In genomic region chr3:149609595-149609994, GRCh38 we compare ENCODE assay signal across 9 cellular contexts. TPM values are rescaled to one million over a fixed set of nuclear protein-coding genes. Genes with fewer than 3 reads are reported as not detected.
DNase-seq lines count a peak whose midpoint lies in the region; ATAC-seq, FAIRE-seq and TF ChIP-seq lines count a peak whose summit lies in the region.
"Had no signal": no experiment of that assay in that cellular context is flagged by ENCODE, and none has a peak within 500 bp of the region (broad histone marks: within the 10 kb centered on the region; RNA-seq: fewer than 3 reads in every experiment).

No MANE protein-coding gene starts in this region.

- ATAC-seq in GM19043 (IDR thresholded peaks at IDR 0.05; ENCODE audit: low read depth, unreplicated experiment) = peak; percentile 82
- ATAC-seq in HG02678 (IDR thresholded peaks at IDR 0.05; ENCODE audit: unreplicated experiment) = peak; percentile 95

- no peak for TF ChIP-seq CTCF in D721Med (IDR thresholded peaks at IDR 0.05; ENCODE audit: insufficient read depth, missing control alignments)

- DNase-seq in LoVo (ENCODE audit: low spot score) (peak; percentile 58), renal cortical epithelial cell (ENCODE audit: low read depth) (peak; percentile 80), D721Med (ENCODE audit: insufficient read length, low spot score) (no peak), NCI-H2171 (lab: John Stamatoyannopoulos, UW) (no peak)
- no peak for DNase-seq in effector CD8-positive, alpha-beta T cell (lab: John Stamatoyannopoulos, UW)
- no peak for DNase-seq in activated CD4-positive, CD25-positive, alpha-beta regulatory T cell (lab: John Stamatoyannopoulos, UW)
- DNase-seq: activated B cell treated with CpG ODN at 0.5 μM for 24 hours had no signal

- FAIRE-seq in D721Med (lab: Jason Lieb, UNC) = no peak

RNA-seq across cellular contexts. Expression of gene WWTR1, which starts 48.2 kb away (rescaled TPM):
- total RNA-seq in renal cortical epithelial cell = 187 and 209 TPM in 2 replicates

Comparison
In these comparisons a context has a peak if more than half of its experiments do, and no peak if none do; other contexts are left out.
1. DNase-seq: peak in LoVo (single experiment) and renal cortical epithelial cell (single experiment); none in effector CD8-positive, alpha-beta T cell (single experiment), D721Med (single experiment), activated CD4-positive, CD25-positive, alpha-beta regulatory T cell (0 of 4) and NCI-H2171 (single experiment).